In genomic region chr17:72164340-72164739, GRCh38 we compare ENCODE assay signal across 26 cellular contexts. TPM values are rescaled to one million over a fixed set of nuclear protein-coding genes. Genes with fewer than 3 reads are reported as not detected.
"Had no signal": no experiment of that assay in that cellular context is flagged by ENCODE, and none has a peak within 500 bp of the region (broad histone marks: within the 10 kb centered on the region; RNA-seq: fewer than 3 reads in every experiment).

No MANE protein-coding gene starts in this region.

- H3K27me3 Mint-ChIP-seq: activated CD4-positive, alpha-beta T cell treated with anti-CD3 and anti-CD28 coated beads for 36 hours; activated T-cell treated with anti-CD3 and anti-CD28 coated beads, Interleukin-2, amount 50 U/mL, for 24 hours; activated T-helper 17 cell treated with anti-CD3 and anti-CD28 coated beads, Interleukin-2, amount 50 U/mL, for 72 hours; dendritic cell treated with granulocyte-macrophage colony-stimulating factor and Interleukin-4, amounts not matched to agents 40 ng/mL and 50 ng/mL, for 4 days; stimulated activated naive CD8-positive, alpha-beta T cell treated with anti-CD3 and anti-CD28 coated beads, Interleukin-15, Interleukin-2, amounts not matched to agents 100 ng/mL and 50 ng/mL, for 24 hours had no signal

- H3K9ac ChIP-seq: neural progenitor cell had no signal

- H3K4me1 Mint-ChIP-seq: activated CD4-positive, alpha-beta T cell treated with anti-CD3 and anti-CD28 coated beads for 36 hours; activated T-helper 17 cell treated with anti-CD3 and anti-CD28 coated beads, Interleukin-2, amount 50 U/mL, for 72 hours; immature natural killer cell; naive thymus-derived CD8-positive, alpha-beta T cell had no signal

- H3K4me3 Mint-ChIP-seq: activated CD4-positive, alpha-beta T cell treated with anti-CD3 and anti-CD28 coated beads for 36 hours; activated naive CD8-positive, alpha-beta T cell; activated T-cell treated with anti-CD3 and anti-CD28 coated beads, Interleukin-2, amount 50 U/mL, for 24 hours; activated T-helper 17 cell treated with anti-CD3 and anti-CD28 coated beads, Interleukin-2, amount 50 U/mL, for 72 hours; dendritic cell treated with granulocyte-macrophage colony-stimulating factor and Interleukin-4, amounts not matched to agents 40 ng/mL and 50 ng/mL, for 4 days; immature natural killer cell; mesothelial cell of epicardium; naive thymus-derived CD8-positive, alpha-beta T cell; neural progenitor cell; stimulated activated naive CD8-positive, alpha-beta T cell treated with anti-CD3 and anti-CD28 coated beads, Interleukin-15, Interleukin-2, amounts not matched to agents 100 ng/mL and 50 ng/mL, for 24 hours had no signal

- H3K4me3 ChIP-seq: adrenal gland, cardiac muscle cell, hepatocyte, neural progenitor cell, tibial nerve, uterus had no signal

- H2AFZ ChIP-seq: hepatocyte, neural progenitor cell had no signal

- H3K9me3 ChIP-seq: adrenal gland, tibial nerve, uterus had no signal

- H3K27ac Mint-ChIP-seq: activated CD4-positive, alpha-beta T cell treated with anti-CD3 and anti-CD28 coated beads for 36 hours; activated naive CD8-positive, alpha-beta T cell; activated T-cell treated with anti-CD3 and anti-CD28 coated beads, Interleukin-2, amount 50 U/mL, for 24 hours; activated T-helper 17 cell treated with anti-CD3 and anti-CD28 coated beads, Interleukin-2, amount 50 U/mL, for 72 hours; dendritic cell treated with granulocyte-macrophage colony-stimulating factor and Interleukin-4, amounts not matched to agents 40 ng/mL and 50 ng/mL, for 4 days; immature natural killer cell; mesothelial cell of epicardium; naive thymus-derived CD8-positive, alpha-beta T cell; neural progenitor cell; stimulated activated naive CD8-positive, alpha-beta T cell treated with anti-CD3 and anti-CD28 coated beads, Interleukin-15, Interleukin-2, amounts not matched to agents 100 ng/mL and 50 ng/mL, for 24 hours had no signal

- H3K36me3 ChIP-seq: adrenal gland, cardiac muscle cell, neural progenitor cell, tibial nerve, uterus had no signal

- DNase-seq: activated CD4-positive, alpha-beta T cell treated with anti-CD3 and anti-CD28 coated beads for 36 hours; activated CD4-positive, alpha-beta T cell treated with anti-CD3 and anti-CD28 coated beads, Interleukin-2, amount 50 U/mL, for 4 hours; activated CD8-positive, alpha-beta memory T cell treated with anti-CD3 and anti-CD28 coated beads for 24 hours; activated CD8-positive, alpha-beta memory T cell treated with anti-CD3 and anti-CD28 coated beads, Interleukin-2, amount 50 U/mL, for 4 hours; activated T-cell treated with anti-CD3 and anti-CD28 coated beads, Interleukin-2, amount 50 U/mL, for 24 hours; adrenal gland; effector CD4-positive, alpha-beta T cell; glutamatergic neuron; immature natural killer cell; naive thymus-derived CD8-positive, alpha-beta T cell; posterior cingulate gyrus; stimulated activated CD4-positive, alpha-beta T cell treated with anti-CD3 and anti-CD28 coated beads, Interleukin-12 subunit alpha, Interleukin-12 subunit beta, amount 100 ng/mL, for 4 hours; stimulated activated CD4-positive, alpha-beta T cell treated with anti-CD3 and anti-CD28 coated beads, Interleukin-4, amount 100 ng/mL, for 4 hours; T-helper 1 cell; uterus had no signal

- H3K79me2 ChIP-seq: hepatocyte had no signal

- H3K4me1 ChIP-seq: adrenal gland, tibial nerve, uterus had no signal

- H3K4me2 ChIP-seq: hepatocyte had no signal

- H3K27me3 ChIP-seq: adrenal gland, cardiac muscle cell, hepatocyte, neural progenitor cell, tibial nerve, uterus had no signal

- H3K27ac ChIP-seq: adrenal gland, cardiac muscle cell, hepatocyte, neural progenitor cell, tibial nerve, uterus had no signal

- H3K36me3 Mint-ChIP-seq: activated naive CD8-positive, alpha-beta T cell; immature natural killer cell; mesothelial cell of epicardium; neural progenitor cell had no signal

- ATAC-seq: activated CD4-positive, alpha-beta T cell treated with anti-CD3 and anti-CD28 coated beads for 36 hours; activated T-helper 17 cell treated with anti-CD3 and anti-CD28 coated beads, Interleukin-2, amount 50 U/mL, for 72 hours; left lobe of liver; naive thymus-derived CD8-positive, alpha-beta T cell had no signal

RNA-seq across cellular contexts. Expression of gene SOX9, which starts 43.5 kb away (rescaled TPM):
- total RNA-seq: activated CD4-positive, alpha-beta T cell treated with anti-CD3 and anti-CD28 coated beads for 36 hours; activated T-helper 17 cell treated with anti-CD3 and anti-CD28 coated beads, Interleukin-2, amount 50 U/mL, for 72 hours; lung microvascular endothelial cell; naive thymus-derived CD8-positive, alpha-beta T cell had no signal
- polyA plus RNA-seq: immature natural killer cell; naive thymus-derived CD8-positive, alpha-beta T cell had no signal
